1 cellular context compared by ENCODE assay signal in the genomic region with DNA sequence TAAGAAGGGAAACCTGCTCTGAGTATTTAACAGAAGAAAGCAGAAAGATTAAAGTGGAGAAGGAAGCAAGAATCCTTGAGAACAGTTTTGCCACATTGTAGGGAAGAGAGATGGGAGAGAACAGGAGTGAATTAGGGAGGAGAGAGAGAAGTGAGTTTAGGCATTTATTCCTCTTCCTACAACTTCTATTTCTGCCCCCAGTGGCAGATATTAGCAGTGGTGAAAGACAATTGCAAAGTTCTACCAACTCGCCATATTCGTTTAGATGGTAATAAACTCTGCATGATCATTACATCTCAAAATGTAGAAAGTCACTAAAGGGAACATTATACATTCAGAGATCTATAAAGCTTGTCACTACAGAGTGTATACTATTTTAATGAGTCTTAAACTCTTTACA.
TF ChIP-seq lines count a peak whose summit lies in the region.

No MANE protein-coding gene starts in this region.

TF ChIP-seq in GM23338, 12 proteins besides CTCF, POLR2A, EP300 and RAD21 (continued from another document):
- TF ChIP-seq, protein P1, sequence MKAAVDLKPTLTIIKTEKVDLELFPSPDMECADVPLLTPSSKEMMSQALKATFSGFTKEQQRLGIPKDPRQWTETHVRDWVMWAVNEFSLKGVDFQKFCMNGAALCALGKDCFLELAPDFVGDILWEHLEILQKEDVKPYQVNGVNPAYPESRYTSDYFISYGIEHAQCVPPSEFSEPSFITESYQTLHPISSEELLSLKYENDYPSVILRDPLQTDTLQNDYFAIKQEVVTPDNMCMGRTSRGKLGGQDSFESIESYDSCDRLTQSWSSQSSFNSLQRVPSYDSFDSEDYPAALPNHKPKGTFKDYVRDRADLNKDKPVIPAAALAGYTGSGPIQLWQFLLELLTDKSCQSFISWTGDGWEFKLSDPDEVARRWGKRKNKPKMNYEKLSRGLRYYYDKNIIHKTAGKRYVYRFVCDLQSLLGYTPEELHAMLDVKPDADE (IDR thresholded peaks at IDR 0.05), result no peak
TF ChIP-seq in GM23338: peak in this region for 0.
